ENCODE assay signal across 19 cellular contexts in genomic region chr10:15814565-15814964, GRCh38. TPM values are rescaled to one million over a fixed set of nuclear protein-coding genes. Genes with fewer than 3 reads are reported as not detected.
DNase-seq lines count a peak whose midpoint lies in the region; ATAC-seq and TF ChIP-seq lines count a peak whose summit lies in the region.
"Had no signal": no experiment of that assay in that cellular context is flagged by ENCODE, and none has a peak within 500 bp of the region (broad histone marks: within the 10 kb centered on the region; RNA-seq: fewer than 3 reads in every experiment).

No MANE protein-coding gene starts in this region.

- no peak overlapping the region for H2AFZ ChIP-seq in trophoblast cell (ENCODE audit: insufficient read depth, low read length, poor library complexity)

- H3K4ac ChIP-seq in trophoblast cell (ENCODE audit: low read depth, low read length), result no peak overlapping the region

- peaks cover 0 to 4% of the 10 kb centered on the region in 2 experiments for H3K36me3 ChIP-seq in trophoblast cell (ENCODE audit: control insufficient read depth in 1 of 2, insufficient read depth in 2 of 2, low read length in 2 of 2)

- no peak overlapping the region for H4K12ac ChIP-seq in trophoblast cell (ENCODE audit: low read depth, low read length)

- no peak for DNase-seq in activated CD4-positive, alpha-beta T cell treated with anti-CD3 and anti-CD28 coated beads for 36 hours
- no peak for DNase-seq in activated CD4-positive, alpha-beta T cell treated with anti-CD3 and anti-CD28 coated beads, Interleukin-2, amount 10 ng/mL, durations not matched to agents 24 days and 14 days
- DNase-seq in GM20000 (ENCODE audit: low spot score) (peak; percentile 16), trophoblast cell (no peak), activated gamma-delta T cell treated with Interleukin-2 at 50 U/mL for 16 hours (no peak), mesenteric fat pad (ENCODE audit: low spot score) (no peak), NOMO-1 (lab: John Stamatoyannopoulos, UW; ENCODE audit: unreplicated experiment in 2 of 2) (no peak)
- DNase-seq: 8988T; Calu3; CD4-positive, alpha-beta memory T cell; DMS53; HFFc6; NCI-H1417 treated with DMSO at 0.1 percent for 48 hours; NCI-H2029; NCI-H510A treated with DMSO at 0.1 percent for 48 hours; Peyer's patch had no signal

- H3K79me2 ChIP-seq in trophoblast cell (ENCODE audit: control insufficient read depth, insufficient read depth, low read length, poor library complexity), result no peaks in the 10 kb centered on the region

- H3K27ac ChIP-seq in trophoblast cell (ENCODE audit: low read depth, low read length), result no peak overlapping the region
- H3K27ac ChIP-seq: Peyer's patch had no signal

- CTCF ChIA-PET in activated CD4-positive, alpha-beta T cell treated with anti-CD3 and anti-CD28 coated beads for 36 hours (lab: Charles Lee), result no interaction called here

- no peak overlapping the region for H3K18ac ChIP-seq in trophoblast cell (ENCODE audit: low read length)

- H3K4me3 Mint-ChIP-seq in activated CD4-positive, alpha-beta T cell treated with anti-CD3 and anti-CD28 coated beads for 36 hours, result no peak overlapping the region
- H3K4me3 Mint-ChIP-seq in activated CD4-positive, alpha-beta T cell treated with anti-CD3 and anti-CD28 coated beads, Interleukin-2, amount 10 ng/mL, durations not matched to agents 24 days and 14 days, result no peak overlapping the region
- H3K4me3 Mint-ChIP-seq: CD4-positive, alpha-beta memory T cell; HFFc6 had no signal

- intact Hi-C loops in activated CD4-positive, alpha-beta T cell treated with anti-CD3 and anti-CD28 coated beads for 36 hours (cut with DNase I, micrococcal nuclease), result no loop called here
- intact Hi-C loops in activated CD4-positive, alpha-beta T cell treated with anti-CD3 and anti-CD28 coated beads, Interleukin-2, amount 10 ng/mL, durations not matched to agents 24 days and 14 days (cut with micrococcal nuclease), result no loop called here

- peak overlapping the region; percentile 13 for H2BK120ac ChIP-seq in trophoblast cell (ENCODE audit: insufficient read depth, low read length, poor library complexity)

- no peak overlapping the region for H3K4me3 ChIP-seq in trophoblast cell (ENCODE audit: low read depth, low read length)
- H3K4me3 ChIP-seq: K562, Peyer's patch had no signal

- H3K9me3 Mint-ChIP-seq in activated CD4-positive, alpha-beta T cell treated with anti-CD3 and anti-CD28 coated beads for 36 hours (ENCODE audit: low read depth), result no peaks in the 10 kb centered on the region
- H3K9me3 Mint-ChIP-seq in activated CD4-positive, alpha-beta T cell treated with anti-CD3 and anti-CD28 coated beads, Interleukin-2, amount 10 ng/mL, durations not matched to agents 24 days and 14 days, result no peaks in the 10 kb centered on the region
- H3K9me3 Mint-ChIP-seq: CD4-positive, alpha-beta memory T cell; HFFc6 had no signal

- H3K4me1 Mint-ChIP-seq in activated CD4-positive, alpha-beta T cell treated with anti-CD3 and anti-CD28 coated beads for 36 hours, result peaks cover 5% of the 10 kb centered on the region
- H3K4me1 Mint-ChIP-seq in activated CD4-positive, alpha-beta T cell treated with anti-CD3 and anti-CD28 coated beads, Interleukin-2, amount 10 ng/mL, durations not matched to agents 24 days and 14 days, result peaks cover 3% of the 10 kb centered on the region

- H2BK5ac ChIP-seq in trophoblast cell (ENCODE audit: low read depth, low read length, poor library complexity), result no peak overlapping the region

- no peak overlapping the region for H3K4me2 ChIP-seq in trophoblast cell (ENCODE audit: low read length)

- no peak for TF ChIP-seq CTCF in GM20000 (IDR thresholded peaks at IDR 0.05; ENCODE audit: extremely low read depth, missing control alignments)

- H3K14ac ChIP-seq in trophoblast cell (ENCODE audit: low read length), result no peak overlapping the region

- peak; percentile 39 for ATAC-seq in activated CD4-positive, alpha-beta T cell treated with anti-CD3 and anti-CD28 coated beads for 36 hours
- ATAC-seq in HG03565 (IDR thresholded peaks at IDR 0.05; ENCODE audit: unreplicated experiment), result peak; percentile 52
- ATAC-seq: K562, Right ventricle myocardium inferior had no signal

- H3K27me3 ChIP-seq in trophoblast cell (ENCODE audit: insufficient read depth, low read length), result no peaks in the 10 kb centered on the region
- H3K27me3 ChIP-seq: Peyer's patch had no signal

- no peak overlapping the region for H3K27ac Mint-ChIP-seq in activated CD4-positive, alpha-beta T cell treated with anti-CD3 and anti-CD28 coated beads for 36 hours
- H3K27ac Mint-ChIP-seq in activated CD4-positive, alpha-beta T cell treated with anti-CD3 and anti-CD28 coated beads, Interleukin-2, amount 10 ng/mL, durations not matched to agents 24 days and 14 days, result no peak overlapping the region
- H3K27ac Mint-ChIP-seq: HFFc6 had no signal

- H3K23ac ChIP-seq in trophoblast cell (ENCODE audit: low read length), result no peak overlapping the region

- H3K4me1 ChIP-seq in trophoblast cell (ENCODE audit: control insufficient read depth in 1 of 2, insufficient read depth in 2 of 2, low read length in 2 of 2), result peaks cover 0 to 3% of the 10 kb centered on the region in 2 experiments
- H3K4me1 ChIP-seq: Peyer's patch had no signal

- H3K36me3 Mint-ChIP-seq in activated CD4-positive, alpha-beta T cell treated with anti-CD3 and anti-CD28 coated beads for 36 hours (ENCODE audit: low read depth), result peaks cover 27% of the 10 kb centered on the region
- peaks cover 21% of the 10 kb centered on the region for H3K36me3 Mint-ChIP-seq in activated CD4-positive, alpha-beta T cell treated with anti-CD3 and anti-CD28 coated beads, Interleukin-2, amount 10 ng/mL, durations not matched to agents 24 days and 14 days (ENCODE audit: low read depth)

- H3K27me3 Mint-ChIP-seq in activated CD4-positive, alpha-beta T cell treated with anti-CD3 and anti-CD28 coated beads for 36 hours, result no peaks in the 10 kb centered on the region
- H3K27me3 Mint-ChIP-seq in activated CD4-positive, alpha-beta T cell treated with anti-CD3 and anti-CD28 coated beads, Interleukin-2, amount 10 ng/mL, durations not matched to agents 24 days and 14 days, result no peaks in the 10 kb centered on the region
- H3K27me3 Mint-ChIP-seq: CD4-positive, alpha-beta memory T cell had no signal

- POLR2A ChIA-PET in activated CD4-positive, alpha-beta T cell treated with anti-CD3 and anti-CD28 coated beads for 36 hours (lab: Charles Lee), result no interaction called here

- H2BK12ac ChIP-seq in trophoblast cell (ENCODE audit: low read length), result no peak overlapping the region

- no peak overlapping the region for H3K9ac ChIP-seq in trophoblast cell (ENCODE audit: low read length)

- no peak overlapping the region for H4K8ac ChIP-seq in trophoblast cell (ENCODE audit: low read depth, low read length)

- no peak overlapping the region for H2AK5ac ChIP-seq in trophoblast cell (ENCODE audit: low read length)

- H3K79me1 ChIP-seq in trophoblast cell (ENCODE audit: low read length), result no peaks in the 10 kb centered on the region

- no CpG with 5 or more reads among the region's 6 CpGs for WGBS in trophoblast cell (ENCODE audit: extremely low coverage, insufficient coverage, insufficient read length)

- H4K91ac ChIP-seq in trophoblast cell (ENCODE audit: low read depth, low read length), result no peak overlapping the region

- no peaks in the 10 kb centered on the region for H3K9me3 ChIP-seq in trophoblast cell (ENCODE audit: insufficient read depth, low read depth, low read length)
- H3K9me3 ChIP-seq: Peyer's patch had no signal

RNA-seq across cellular contexts. Expression of gene MINDY3, which starts 45.7 kb away (rescaled TPM):
- 10 to 100 TPM; 11.5 to 12.8 TPM for total RNA-seq in activated CD4-positive, alpha-beta T cell treated with anti-CD3 and anti-CD28 coated beads for 36 hours
- total RNA-seq in activated CD4-positive, alpha-beta T cell treated with anti-CD3 and anti-CD28 coated beads, Interleukin-2, amount 10 ng/mL, durations not matched to agents 24 days and 14 days, result 16.3 and 20.1 TPM in 2 replicates
- 13.4 and 13.8 TPM in 2 replicates for polyA plus RNA-seq in trophoblast cell (2013)
- total RNA-seq in mesenteric fat pad, result 25.4 TPM
